ENCODE assay signal across 11 cellular contexts in the genomic region with DNA sequence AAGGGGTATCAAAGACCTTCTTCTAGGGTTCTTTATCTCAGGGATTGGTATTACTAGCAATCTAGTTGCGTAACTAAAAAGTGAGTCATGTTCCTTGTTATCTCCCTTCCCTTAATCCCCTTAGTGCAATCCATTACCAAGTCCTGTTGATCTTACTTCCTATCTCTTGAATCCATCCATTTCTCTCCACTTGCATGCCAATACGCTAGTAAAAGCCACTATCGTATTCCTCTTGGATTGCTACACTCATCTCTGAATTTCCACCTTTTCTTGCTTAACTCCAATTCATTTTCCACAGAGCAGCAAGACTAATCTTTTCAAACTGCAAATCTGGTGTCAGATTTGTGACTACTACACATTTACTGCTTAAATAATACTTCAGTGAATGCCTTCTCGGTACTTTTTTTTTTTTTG. TPM values are rescaled to one million over a fixed set of nuclear protein-coding genes. Genes with fewer than 3 reads are reported as not detected.
A peak's percentile ranks its signal among the peaks of the same experiment; 100 is the strongest.
DNase-seq lines count a peak whose midpoint lies in the region; TF ChIP-seq lines count a peak whose summit lies in the region.
"Had no signal": no experiment of that assay in that cellular context is flagged by ENCODE, and none has a peak within 500 bp of the region (broad histone marks: within the 10 kb centered on the region; RNA-seq: fewer than 3 reads in every experiment).

No MANE protein-coding gene starts in this region.

- no peaks in the 10 kb centered on the region for H3K27me3 Mint-ChIP-seq in CD14-positive monocyte (ENCODE audit: low read depth in 3 of 3)

- CTCF ChIA-PET in RWPE1 (lab: Yijun Ruan, JAX): no interaction called here
- CTCF ChIA-PET in GM10248 (lab: Yijun Ruan, JAX): interaction anchor here (1.2 kb wide), 1 partner anchor 20 kb away, joined by 3 read pairs; no protein-coding TSS in a partner anchor

- peak; percentile 9 for DNase-seq in GF-D8 (lab: John Stamatoyannopoulos, UW)
- peak; percentile 45 for DNase-seq in RWPE1 (ENCODE audit: low spot score)
- peak; percentile 45 for DNase-seq in fibroblast of mammary gland (ENCODE audit: low read depth)
- no peak for DNase-seq in stimulated activated CD4-positive, alpha-beta T cell treated with anti-CD3 and anti-CD28 coated beads, Interleukin-2, amount 100 ng/mL, for 24 hours
- no peak for DNase-seq in OCI-M2 (lab: John Stamatoyannopoulos, UW; ENCODE audit: unreplicated experiment)
- no peak for DNase-seq in GM10248 (ENCODE audit: extremely low spot score)
- DNase-seq in CD14-positive monocyte (ENCODE audit: low spot score): no peak
- DNase-seq: activated T-cell treated with anti-CD3 and anti-CD28 coated beads, Interleukin-2, amount 50 U/mL, for 48 hours; MM.1S; T-helper 2 cell had no signal

- H3K36me3 Mint-ChIP-seq in CD14-positive monocyte: peaks cover 48 to 52% of the 10 kb centered on the region in 2 donors

- no peak overlapping the region for H3K4me3 ChIP-seq in fibroblast of mammary gland (ENCODE audit: control insufficient read depth, low read depth, low read length)

- peaks cover 33% of the 10 kb centered on the region for H3K4me1 Mint-ChIP-seq in CD14-positive monocyte

- POLR2A ChIA-PET in RWPE1 (lab: Yijun Ruan, JAX; ENCODE audit: low non-redundant PET) (no interaction called here), GM10248 (lab: Yijun Ruan, JAX) (no interaction called here)

- TF ChIP-seq CTCF in 22Rv1 (IDR thresholded peaks at IDR 0.05): no peak
- TF ChIP-seq CTCF in RWPE1 (conservative IDR thresholded peaks at IDR 0.05; ENCODE audit: low read depth): no peak
- TF ChIP-seq CTCF in fibroblast of mammary gland (conservative IDR thresholded peaks at IDR 0.05; ENCODE audit: control insufficient read depth, insufficient read depth, low read depth, low read length): no peak
- TF ChIP-seq CTCF in GM10248 (IDR thresholded peaks at IDR 0.05; ENCODE audit: control extremely low read depth, extremely low read depth, low read depth, missing control alignments): no peak
- TF ChIP-seq CTCF in CD14-positive monocyte (IDR thresholded peaks at IDR 0.05): no peak

- H3K4me3 Mint-ChIP-seq in CD14-positive monocyte: no peak overlapping the region

- peak overlapping the region in 1 of 7 donors; percentile 40 for H3K27ac Mint-ChIP-seq in CD14-positive monocyte

- no peaks in the 10 kb centered on the region for H3K9me3 Mint-ChIP-seq in CD14-positive monocyte

- peak overlapping the region; percentile 46 for H3K27ac ChIP-seq in 22Rv1
- peak overlapping the region; percentile 52 for H3K27ac ChIP-seq in RWPE1

- intact Hi-C loops in CD14-positive monocyte (cut with micrococcal nuclease): loop anchor here (5.0 to 10.0 kb wide), 5 partner anchors 58 to 193 kb away; partner anchors contain the start of genes CFDP1 (in 2 of the 2), GABARAPL2 (in 2 of the 2) and TMEM170A (in 2 of the 2)

RNA-seq across cellular contexts. Expression of gene ADAT1, which starts 1.8 kb away (rescaled TPM):
- polyA plus RNA-seq in CD14-positive monocyte: 10 to 100 TPM; 17.8 to 18.9 TPM

RNA-seq across cellular contexts. Expression of gene KARS1, which starts 22.5 kb away (rescaled TPM):
- 100 to 1,000 TPM; 116 to 150 TPM for polyA plus RNA-seq in CD14-positive monocyte

RNA-seq across cellular contexts. Expression of gene TERF2IP, which starts 22.6 kb away (rescaled TPM):
- 10 to 100 TPM; 47.9 to 64.1 TPM for polyA plus RNA-seq in CD14-positive monocyte

RNA-seq across cellular contexts. Expression of gene CPHXL2, which starts 51.9 kb away (rescaled TPM):
- polyA plus RNA-seq in CD14-positive monocyte: not detected

RNA-seq across cellular contexts. Expression of gene GABARAPL2, which starts 58.7 kb away (rescaled TPM):
- polyA plus RNA-seq in CD14-positive monocyte: 100 to 1,000 TPM; 280 to 302 TPM

Comparison
In these comparisons a context has a peak if more than half of its experiments do, and no peak if none do; other contexts are left out.
1. DNase-seq: peak in GF-D8 (single experiment), RWPE1 (single experiment) and fibroblast of mammary gland (single experiment); none in stimulated activated CD4-positive, alpha-beta T cell treated with anti-CD3 and anti-CD28 coated beads, Interleukin-2, amount 100 ng/mL, for 24 hours (0 of 2), OCI-M2 (single experiment), GM10248 (single experiment) and CD14-positive monocyte (single experiment).